18 cellular contexts compared by ENCODE assay signal in the genomic region with DNA sequence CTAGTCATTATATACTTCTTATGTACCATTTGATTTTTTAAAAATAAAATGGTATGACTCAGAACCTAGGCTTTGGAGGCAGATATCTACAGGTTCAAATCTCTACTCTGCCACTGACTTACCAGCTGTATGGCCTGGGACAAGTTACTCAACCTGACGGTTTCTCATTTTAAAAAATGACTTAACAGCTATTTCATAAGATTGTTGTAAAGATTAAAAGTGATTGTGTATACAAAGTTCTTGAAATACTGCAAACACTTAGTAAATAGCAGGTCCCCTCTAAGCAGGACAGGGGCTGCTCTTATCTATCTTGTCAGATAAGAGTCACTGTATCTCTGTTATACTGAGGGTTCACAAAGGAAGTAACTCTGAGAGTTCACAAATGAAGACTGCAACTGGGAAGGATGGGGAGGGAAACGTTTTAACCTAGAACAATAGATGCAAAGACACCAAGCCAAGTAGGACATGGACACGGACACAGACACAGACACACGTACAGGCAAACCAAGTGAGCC. TPM values are rescaled to one million over a fixed set of nuclear protein-coding genes. Genes with fewer than 3 reads are reported as not detected.
DNase-seq lines count a peak whose midpoint lies in the region; ATAC-seq, FAIRE-seq and TF ChIP-seq lines count a peak whose summit lies in the region.
"Had no signal": no experiment of that assay in that cellular context is flagged by ENCODE, and none has a peak within 500 bp of the region (broad histone marks: within the 10 kb centered on the region; RNA-seq: fewer than 3 reads in every experiment).

No MANE protein-coding gene starts in this region.

- H3K4me1 Mint-ChIP-seq in activated B cell treated with CpG ODN at 0.5 μM for 24 hours = peaks cover 66% of the 10 kb centered on the region
- peaks cover 40 to 55% of the 10 kb centered on the region in 2 donors for H3K4me1 Mint-ChIP-seq in stimulated activated naive B cell treated with anti-CD40 and anti-IgM and Interleukin-4, amounts not matched to agents 10 μg/mL and 1 μg/mL and 100 μg/mL, for 72 hours

- no peaks in the 10 kb centered on the region for H3K9me3 Mint-ChIP-seq in activated B cell treated with CpG ODN at 0.5 μM for 24 hours
- H3K9me3 Mint-ChIP-seq in stimulated activated naive B cell treated with anti-CD40 and anti-IgM and Interleukin-4, amounts not matched to agents 10 μg/mL and 1 μg/mL and 100 μg/mL, for 72 hours = no peaks in the 10 kb centered on the region
- H3K9me3 Mint-ChIP-seq: activated naive CD4-positive, alpha-beta T cell treated with anti-CD3 and anti-CD28 coated beads for 36 hours; CD8-positive, alpha-beta memory T cell; central memory CD8-positive, alpha-beta T cell had no signal

- CTCF ChIA-PET in HEK293 (lab: Yijun Ruan, JAX) = interaction anchor here (0.9 to 3.1 kb wide), 5 partner anchors 7 to 135 kb away, joined by 3 to 18 read pairs (median 5); no protein-coding TSS in a partner anchor
- CTCF ChIA-PET in activated B cell treated with CpG ODN at 0.5 μM for 24 hours (lab: Charles Lee) = interaction anchor here (0.6 to 6.6 kb wide), 4 partner anchors 37 to 135 kb away, joined by 3 to 49 read pairs (median 15); no protein-coding TSS in a partner anchor

- no peaks in the 10 kb centered on the region for H3K27me3 ChIP-seq in keratinocyte (ENCODE audit: control insufficient read depth, extremely low read depth, insufficient read depth, low read length)

- H4K20me1 ChIP-seq in keratinocyte (ENCODE audit: control insufficient read depth, extremely low read depth, insufficient read depth, low read length) = peaks cover 50% of the 10 kb centered on the region

- H3K4me3 Mint-ChIP-seq in activated B cell treated with CpG ODN at 0.5 μM for 24 hours = peak overlapping the region; percentile 99
- peak overlapping the region; percentile 95 to 96 for H3K4me3 Mint-ChIP-seq in stimulated activated naive B cell treated with anti-CD40 and anti-IgM and Interleukin-4, amounts not matched to agents 10 μg/mL and 1 μg/mL and 100 μg/mL, for 72 hours
- H3K4me3 Mint-ChIP-seq: activated naive CD4-positive, alpha-beta T cell treated with anti-CD3 and anti-CD28 coated beads for 36 hours; CD8-positive, alpha-beta memory T cell; central memory CD8-positive, alpha-beta T cell had no signal

- dilution Hi-C loops in keratinocyte (cut with MboI; ENCODE audit: extremely low pct_ligation_motif_present, low sequenced_read_pairs) = no loop called here

- no peaks in the 10 kb centered on the region for H3K9me3 ChIP-seq in HEK293 (ENCODE audit: control insufficient read depth, insufficient read depth, low read depth, low read length)
- H3K9me3 ChIP-seq in keratinocyte (ENCODE audit: control insufficient read depth, low read depth, low read length) = no peaks in the 10 kb centered on the region
- H3K9me3 ChIP-seq: mucosa of descending colon had no signal

- peaks cover 94% of the 10 kb centered on the region for H3K79me2 ChIP-seq in keratinocyte (ENCODE audit: control insufficient read depth, insufficient read depth, low read length)

- ATAC-seq in activated B cell treated with CpG ODN at 0.5 μM for 24 hours (ENCODE audit: low read depth) (no peak), GM18520 (IDR thresholded peaks at IDR 0.05; ENCODE audit: unreplicated experiment) (no peak)
- ATAC-seq in stimulated activated naive B cell treated with anti-CD40 and anti-IgM and Interleukin-4, amounts not matched to agents 10 μg/mL and 1 μg/mL and 100 μg/mL, for 72 hours (replicated peaks) = no peak
- ATAC-seq: mucosa of descending colon had no signal

- no peak overlapping the region for H2AFZ ChIP-seq in keratinocyte (ENCODE audit: control insufficient read depth, low read length)

- POLR2A ChIA-PET in HEK293 (lab: Yijun Ruan, JAX) (no interaction called here), activated B cell treated with CpG ODN at 0.5 μM for 24 hours (lab: Charles Lee) (interaction anchor here (1.0 to 1.6 kb wide), 3 partner anchors 17 to 37 kb away, joined by 3 to 4 read pairs (median 3); no protein-coding TSS in a partner anchor)

- intact Hi-C loops in activated B cell treated with CpG ODN at 0.5 μM for 24 hours (cut with micrococcal nuclease) = no loop called here

- H3K36me3 Mint-ChIP-seq in activated B cell treated with CpG ODN at 0.5 μM for 24 hours (ENCODE audit: low read depth) = peaks cover 48% of the 10 kb centered on the region
- peaks cover 42 to 52% of the 10 kb centered on the region in 2 donors for H3K36me3 Mint-ChIP-seq in stimulated activated naive B cell treated with anti-CD40 and anti-IgM and Interleukin-4, amounts not matched to agents 10 μg/mL and 1 μg/mL and 100 μg/mL, for 72 hours

- H3K4me3 ChIP-seq in HEK293 (ENCODE audit: low read depth, low read length) (no peak overlapping the region), keratinocyte (ENCODE audit: control insufficient read depth in 2 of 3, extremely low read depth in 1 of 3, insufficient read depth in 2 of 3, low read depth in 1 of 3, low read length in 3 of 3) (peak overlapping the region; percentile 70 to 88 (median 88))
- H3K4me3 ChIP-seq: mucosa of descending colon had no signal

- peaks cover 11% of the 10 kb centered on the region for H3K9me1 ChIP-seq in keratinocyte (ENCODE audit: control insufficient read depth, extremely low read depth, insufficient read depth, low read length)

- H3K27ac Mint-ChIP-seq in activated B cell treated with CpG ODN at 0.5 μM for 24 hours = no peak overlapping the region
- no peak overlapping the region for H3K27ac Mint-ChIP-seq in stimulated activated naive B cell treated with anti-CD40 and anti-IgM and Interleukin-4, amounts not matched to agents 10 μg/mL and 1 μg/mL and 100 μg/mL, for 72 hours
- H3K27ac Mint-ChIP-seq: activated naive CD4-positive, alpha-beta T cell treated with anti-CD3 and anti-CD28 coated beads for 36 hours had no signal

- FAIRE-seq in keratinocyte (lab: Jason Lieb, UNC) = no peak
- FAIRE-seq: TTC549 had no signal

- no peak overlapping the region; the same call in 1 of the 2 replicates for H3K27ac ChIP-seq in HEK293 (ENCODE audit: extremely low read depth, low read depth, low read length)
- peak overlapping the region; percentile 94 for H3K27ac ChIP-seq in keratinocyte (ENCODE audit: control insufficient read depth, insufficient read depth, low read length)

- TF ChIP-seq CTCF in HEK293 (tag by site-specific recombination; IDR thresholded peaks at IDR 0.05) (no peak), activated B cell treated with CpG ODN at 0.5 μM for 24 hours (IDR thresholded peaks at IDR 0.05) (no peak), keratinocyte (optimal IDR thresholded peaks at IDR 0.05 in 1 of 3, IDR thresholded peaks at IDR 0.05 in 1 of 3, conservative IDR thresholded peaks at IDR 0.05 in 1 of 3; ENCODE audit: extremely low read depth in 1 of 3, insufficient read depth in 2 of 3, low read length in 3 of 3) (no peak)

- DNase-seq in activated B cell treated with CpG ODN at 0.5 μM for 24 hours (no peak), keratinocyte (ENCODE audit: low read depth, low spot score) (no peak), epidermal melanocyte (ENCODE audit: insufficient read length, low spot score) (no peak), T1000 (lab: John Stamatoyannopoulos, UW) (no peak)
- no peak for DNase-seq in stimulated activated naive B cell treated with anti-CD40 and anti-IgM and Interleukin-4, amounts not matched to agents 10 μg/mL and 1 μg/mL and 100 μg/mL, for 72 hours
- DNase-seq: activated naive CD4-positive, alpha-beta T cell treated with anti-CD3 and anti-CD28 coated beads for 36 hours; CD8-positive, alpha-beta memory T cell; GDM1; mucosa of descending colon; NCI-H1417; NCI-H524; SHP77; stimulated activated CD4-positive, alpha-beta T cell treated with anti-CD3 and anti-CD28 coated beads, Interleukin-4, amount 100 ng/mL, for 4 hours; stimulated activated naive CD4-positive, alpha-beta T cell treated with Interleukin-2 at 50 U/mL for 16 hours had no signal

- peak overlapping the region; percentile 98 for H3K4me2 ChIP-seq in keratinocyte (ENCODE audit: control insufficient read depth, extremely low read depth, insufficient read depth, low read depth, low read length)

- peak overlapping the region; percentile 84 for H3K9ac ChIP-seq in keratinocyte (ENCODE audit: control insufficient read depth, extremely low read depth, insufficient read depth, low read length)

- peaks cover 0 to 4% of the 10 kb centered on the region in 2 experiments; a peak in 1 of 3 replicates for H3K36me3 ChIP-seq in HEK293 (ENCODE audit: control insufficient read depth in 2 of 2, insufficient read depth in 1 of 2, low read length in 2 of 2)
- peaks cover 7 to 51% of the 10 kb centered on the region in 2 experiments for H3K36me3 ChIP-seq in keratinocyte (ENCODE audit: control insufficient read depth in 2 of 2, extremely low read depth in 1 of 2, insufficient read depth in 2 of 2, low read length in 2 of 2)

- peaks cover 22% of the 10 kb centered on the region for H3K4me1 ChIP-seq in HEK293 (ENCODE audit: control insufficient read depth, insufficient read depth, low read length)
- H3K4me1 ChIP-seq in keratinocyte (ENCODE audit: control insufficient read depth, extremely low read depth, insufficient read depth, low read length) = peaks cover 66% of the 10 kb centered on the region

- no peaks in the 10 kb centered on the region for H3K27me3 Mint-ChIP-seq in activated B cell treated with CpG ODN at 0.5 μM for 24 hours
- H3K27me3 Mint-ChIP-seq in stimulated activated naive B cell treated with anti-CD40 and anti-IgM and Interleukin-4, amounts not matched to agents 10 μg/mL and 1 μg/mL and 100 μg/mL, for 72 hours = no peaks in the 10 kb centered on the region

RNA-seq across cellular contexts. Expression of a gene that starts 2.6 kb away (rescaled TPM):
- total RNA-seq in activated B cell treated with CpG ODN at 0.5 μM for 24 hours = 54.0 and 59.5 TPM in 2 replicates
- 51.2 to 95.4 TPM (median 77.2 TPM) in 3 replicates for polyA plus RNA-seq in keratinocyte
- polyA plus RNA-seq in keratinocyte (2011; ENCODE audit: low read depth) = 38.7 TPM
- polyA plus RNA-seq in keratinocyte (2011; cell fraction: cytosol; rRNA removed) = 67.5 and 68.4 TPM in 2 replicates
- 113 and 127 TPM in 2 replicates for polyA plus RNA-seq in keratinocyte (2011; cell fraction: nucleus; rRNA removed)
- polyA plus RNA-seq in keratinocyte (2012; ENCODE audit: low replicate concordance) = 50.7 and 81.5 TPM in 2 replicates
- polyA minus RNA-seq in keratinocyte = 46.0 to 84.4 TPM (median 64.1 TPM) in 3 replicates
- polyA minus RNA-seq in keratinocyte (2011; cell fraction: cytosol; rRNA and poly(A)+ RNA removed) = 90.7 TPM
- polyA minus RNA-seq in keratinocyte (2011; cell fraction: nucleus; rRNA and poly(A)+ RNA removed) = 83.5 and 121 TPM in 2 replicates
